10 cellular contexts compared by ENCODE assay signal in genomic region chr1:115189814-115190541, GRCh38.
DNase-seq lines count a peak whose midpoint lies in the region; ATAC-seq and TF ChIP-seq lines count a peak whose summit lies in the region.
"Had no signal": no experiment of that assay in that cellular context is flagged by ENCODE, and none has a peak within 500 bp of the region (broad histone marks: within the 10 kb centered on the region; RNA-seq: fewer than 3 reads in every experiment).

No MANE protein-coding gene starts in this region.

- H3K27me3 ChIP-seq in GM23248 (replicated peaks; ENCODE audit: insufficient read depth), result no peaks in the 10 kb centered on the region

- peak overlapping the region; percentile 56 for H3K4me2 ChIP-seq in GM23248 (ENCODE audit: unreplicated experiment)

- H3K79me2 ChIP-seq in GM23248 (ENCODE audit: insufficient read depth), result no peaks in the 10 kb centered on the region

- in situ Hi-C loops in GM23248 (cut with MboI), result no loop called here

- 0 out of 2 replicates have a peak overlapping the region, but pooled peaks have one; percentile 9 for H2AFZ ChIP-seq in GM23248

- H3K9me3 ChIP-seq in GM23248 (ENCODE audit: low read depth) (no peaks in the 10 kb centered on the region), T-helper 17 cell (ENCODE audit: control insufficient read depth, low read length, poor library complexity, severe bottlenecking) (no peaks in the 10 kb centered on the region)

- 1% methylated on average over 5 of the region's 5 CpGs for WGBS in GM23248 (ENCODE audit: low coverage in 1 of 2, low lambda C conversion rate in 2 of 2, missing lambda C conversion rate in 2 of 2), 2 experiments
- WGBS in lower leg skin, 2 donors, result 45 to 51% methylated on average over 5 of the region's 5 CpGs

- DNase-seq in GM23248 (peak; percentile 91), foreskin fibroblast (peak; percentile 91 to 94), sciatic nerve (ENCODE audit: low spot score) (no peak), NCI-H2107 (lab: John Stamatoyannopoulos, UW) (no peak), T-helper 17 cell (no peak), GM19240 (ENCODE audit: insufficient read length, low spot score) (no peak), lower leg skin (ENCODE audit: low spot score in 2 of 2) (no peak)
- DNase-seq: activated CD4-positive, alpha-beta T cell treated with anti-CD3 and anti-CD28 coated beads, Interleukin-2, amount 10 ng/mL, durations not matched to agents 24 days and 14 days; cerebellar nuclear complex had no signal

- H3K9ac ChIP-seq in GM23248, result peak overlapping the region; percentile 65

- peak; percentile 93 for ATAC-seq in SK-N-SH treated with all-trans-retinoic acid at 6 μM for 48 hours
- ATAC-seq in sciatic nerve, result peak; percentile 47
- no peak for ATAC-seq in T-helper 17 cell

- peaks cover 33% of the 10 kb centered on the region for H3K27me3 Mint-ChIP-seq in T-helper 17 cell

- H3K4me3 Mint-ChIP-seq in T-helper 17 cell, result no peak overlapping the region
- H3K4me3 Mint-ChIP-seq: activated CD4-positive, alpha-beta T cell treated with anti-CD3 and anti-CD28 coated beads, Interleukin-2, amount 10 ng/mL, durations not matched to agents 24 days and 14 days had no signal

- H3K4me3 ChIP-seq in GM23248 (no peak overlapping the region), foreskin fibroblast (ENCODE audit: low read depth in 1 of 2, low read length in 2 of 2) (no peak overlapping the region), lower leg skin (ENCODE audit: low read depth, poor library complexity, severe bottlenecking) (no peak overlapping the region)

- peaks cover 1% of the 10 kb centered on the region for H3K4me1 Mint-ChIP-seq in T-helper 17 cell

- peak overlapping the region; percentile 92 for H3K27ac ChIP-seq in GM23248

- TF ChIP-seq POLR2A in lower leg skin (IDR thresholded peaks at IDR 0.05), result no peak

- peaks cover 47% of the 10 kb centered on the region for H3K4me1 ChIP-seq in GM23248 (ENCODE audit: insufficient read depth)

- H3K27ac Mint-ChIP-seq in T-helper 17 cell, result no peak overlapping the region
- H3K27ac Mint-ChIP-seq: activated CD4-positive, alpha-beta T cell treated with anti-CD3 and anti-CD28 coated beads, Interleukin-2, amount 10 ng/mL, durations not matched to agents 24 days and 14 days had no signal

- H3K9me2 ChIP-seq in GM23248 (ENCODE audit: insufficient read depth), result no peaks in the 10 kb centered on the region

- no peaks in the 10 kb centered on the region for H3K36me3 ChIP-seq in GM23248 (ENCODE audit: low read depth)

- TF ChIP-seq CTCF in foreskin fibroblast (IDR thresholded peaks at IDR 0.05; ENCODE audit: low read depth, low read length) (no peak), lower leg skin (IDR thresholded peaks at IDR 0.05) (no peak)

- H3K36me3 Mint-ChIP-seq in T-helper 17 cell (ENCODE audit: low read depth), result no peaks in the 10 kb centered on the region

- no peaks in the 10 kb centered on the region for H4K20me1 ChIP-seq in GM23248 (ENCODE audit: insufficient read depth)

- H3F3A ChIP-seq in GM23248 (ENCODE audit: insufficient read depth), result peaks cover 33% of the 10 kb centered on the region

- intact Hi-C loops in sciatic nerve (cut with DNase I) (no loop called here), lower leg skin (cut with DNase I; ENCODE audit: low total_unique reads) (no loop called here)

TF ChIP-seq in SK-N-SH treated with all-trans-retinoic acid at 6 μM for 48 hours, 23 proteins besides CTCF, POLR2A, EP300 and RAD21:
- TF ChIP-seq SNAI2 (CRISPR knock-in tag; IDR thresholded peaks at IDR 0.05) (no peak), ZNF70 (CRISPR knock-in tag; IDR thresholded peaks at IDR 0.05) (no peak), GLIS3 (CRISPR knock-in tag; IDR thresholded peaks at IDR 0.05) (no peak), ZNF565 (CRISPR knock-in tag; conservative IDR thresholded peaks at IDR 0.05; ENCODE audit: low read depth) (no peak), ZC3H10 (CRISPR knock-in tag; IDR thresholded peaks at IDR 0.05) (peak; percentile 82), RARB (CRISPR knock-in tag; IDR thresholded peaks at IDR 0.05) (peak; percentile 76; the same call in 1 of the 2 replicates), TSHZ2 (CRISPR knock-in tag; IDR thresholded peaks at IDR 0.05) (no peak), TCF4 (CRISPR knock-in tag; IDR thresholded peaks at IDR 0.05; ENCODE audit: borderline replicate concordance) (no peak), BACH2 (CRISPR knock-in tag; IDR thresholded peaks at IDR 0.05; ENCODE audit: borderline replicate concordance) (no peak), ZFP3 (CRISPR knock-in tag; IDR thresholded peaks at IDR 0.05) (no peak), PATZ1 (CRISPR knock-in tag; IDR thresholded peaks at IDR 0.05; ENCODE audit: borderline replicate concordance) (peak; percentile 55; the same call in 1 of the 2 replicates), PPARA (CRISPR knock-in tag; IDR thresholded peaks at IDR 0.05; ENCODE audit: borderline replicate concordance) (no peak), OSR1 (CRISPR knock-in tag; IDR thresholded peaks at IDR 0.05) (peak; percentile 39; the same call in 1 of the 2 replicates), CREB5 (CRISPR knock-in tag; IDR thresholded peaks at IDR 0.05; ENCODE audit: low read depth) (no peak), ZFP30 (CRISPR knock-in tag; IDR thresholded peaks at IDR 0.05) (no peak), ISL1 (CRISPR knock-in tag; IDR thresholded peaks at IDR 0.05) (peak; percentile 77), POU6F1 (CRISPR knock-in tag; IDR thresholded peaks at IDR 0.05; ENCODE audit: borderline replicate concordance, low read depth) (peak; percentile 11; the same call in 1 of the 2 replicates), TOX (CRISPR knock-in tag; IDR thresholded peaks at IDR 0.05; ENCODE audit: borderline replicate concordance) (peak; percentile 93)
TF ChIP-seq in SK-N-SH treated with all-trans-retinoic acid at 6 μM for 48 hours: peak in this region for 7.

Comparison
In these comparisons a context has a peak if more than half of its experiments do, and no peak if none do; other contexts are left out.
1. DNase-seq: peak in GM23248 (single experiment) and foreskin fibroblast (2 of 2); none in sciatic nerve (single experiment), NCI-H2107 (single experiment), T-helper 17 cell (0 of 3), GM19240 (single experiment) and lower leg skin (0 of 2).